ENCODE assay signal across 34 cellular contexts in genomic region chr17:36747861-36748260, GRCh38.
"Had no signal": no experiment of that assay in that cellular context is flagged by ENCODE, and none has a peak within 500 bp of the region (broad histone marks: within the 10 kb centered on the region; RNA-seq: fewer than 3 reads in every experiment).

No MANE protein-coding gene starts in this region.

- H3K27ac ChIP-seq: KMS-11 had no signal

- H3K9ac ChIP-seq: KMS-11 had no signal

- H3K4me3 ChIP-seq: MG63 had no signal

- DNase-seq: Karpas-422, Kasumi-1, KG1, MG63, MM.1S, MV-4-11, NCI-H1048, NCI-H1092, NCI-H1092 treated with DMSO at 0.1 percent for 48 hours, NCI-H1105, NCI-H1105 treated with DMSO at 0.1 percent for 48 hours, NCI-H1417, NCI-H1436, NCI-H1436 treated with DMSO at 0.1 percent for 48 hours, NCI-H146, NCI-H1694, NCI-H1694 treated with DMSO at 0.1 percent for 48 hours, NCI-H187, NCI-H187 treated with DMSO at 0.1 percent for 48 hours, NCI-H1930, NCI-H2029, NCI-H2029 treated with DMSO at 0.1 percent for 48 hours, NCI-H2081, NCI-H2081 treated with DMSO at 0.1 percent for 48 hours, NCI-H2107, NCI-H2171, NCI-H2171 treated with DMSO at 0.1 percent for 48 hours, NCI-H2227 treated with DMSO at 0.1 percent for 48 hours, NCI-H226, NCI-H345, NCI-H446, NCI-H446 treated with DMSO at 0.1 percent for 48 hours, NCI-H510A had no signal

- H3K4me2 ChIP-seq: KMS-11 had no signal

- H3K9me3 ChIP-seq: MG63 had no signal

- H3K36me3 ChIP-seq: MG63 had no signal
